24 cellular contexts compared by ENCODE assay signal in the genomic region with DNA sequence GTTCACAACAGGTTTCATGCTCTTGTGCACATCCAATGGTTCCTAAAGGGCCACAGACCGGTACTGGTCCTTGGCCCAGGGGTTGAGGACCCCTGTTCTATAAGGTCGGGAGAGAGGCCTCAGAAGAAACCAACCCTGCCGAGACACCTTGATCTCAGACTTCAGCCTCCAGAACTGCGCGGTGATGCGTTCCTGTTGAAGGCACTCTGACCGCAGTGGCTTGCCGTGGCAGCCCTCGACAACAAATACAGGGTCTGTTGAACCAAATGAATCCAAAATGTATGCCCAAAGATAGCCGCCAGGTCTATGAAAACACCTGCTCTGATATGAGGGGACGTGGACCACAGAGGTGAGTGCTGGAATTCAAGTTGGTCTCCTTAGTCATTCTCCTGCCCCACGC.
"Had no signal": no experiment of that assay in that cellular context is flagged by ENCODE, and none has a peak within 500 bp of the region (broad histone marks: within the 10 kb centered on the region; RNA-seq: fewer than 3 reads in every experiment).

No MANE protein-coding gene starts in this region.

- H3K4me1 Mint-ChIP-seq: activated CD4-positive, alpha-beta T cell treated with anti-CD3 and anti-CD28 coated beads for 36 hours had no signal

- H3K9me3 Mint-ChIP-seq: activated naive CD4-positive, alpha-beta T cell treated with anti-CD3 and anti-CD28 coated beads, Interleukin-2, amount 50 U/mL, for 24 hours; central memory CD8-positive, alpha-beta T cell had no signal

- H3K4me3 ChIP-seq: SK-N-MC had no signal

- H3K4me3 Mint-ChIP-seq: activated CD4-positive, alpha-beta memory T cell treated with anti-CD3 and anti-CD28 coated beads, Interleukin-2, amount 10 ng/mL, durations not matched to agents 7 days and 5 days; activated CD4-positive, alpha-beta T cell treated with anti-CD3 and anti-CD28 coated beads for 36 hours; activated naive CD4-positive, alpha-beta T cell treated with anti-CD3 and anti-CD28 coated beads, Interleukin-2, amount 50 U/mL, for 24 hours; brain; central memory CD8-positive, alpha-beta T cell had no signal

- H3K27ac Mint-ChIP-seq: activated CD4-positive, alpha-beta memory T cell treated with anti-CD3 and anti-CD28 coated beads, Interleukin-2, amount 10 ng/mL, durations not matched to agents 7 days and 5 days; activated CD4-positive, alpha-beta T cell treated with anti-CD3 and anti-CD28 coated beads for 36 hours; activated naive CD4-positive, alpha-beta T cell treated with anti-CD3 and anti-CD28 coated beads, Interleukin-2, amount 50 U/mL, for 24 hours; brain had no signal

- H3K27ac ChIP-seq: KMS-11, SK-N-MC, WERI-Rb-1 had no signal

- DNase-seq: activated CD4-positive, alpha-beta memory T cell treated with anti-CD3 and anti-CD28 coated beads, Interleukin-2, amount 10 ng/mL, durations not matched to agents 7 days and 5 days; activated CD4-positive, alpha-beta T cell treated with anti-CD3 and anti-CD28 coated beads for 36 hours; activated CD4-positive, alpha-beta T cell treated with anti-CD3 and anti-CD28 coated beads, Interleukin-2, amount 50 U/mL, for 1 hour; activated gamma-delta T cell treated with Interleukin-2 at 50 U/mL for 16 hours; activated T-cell treated with anti-CD3 and anti-CD28 coated beads for 4 hours; amygdala; NCI-H1092; NCI-H1930; NCI-H2171 treated with DMSO at 0.1 percent for 48 hours; NCI-H345; NCI-H510A; NCI-H526 treated with DMSO at 0.1 percent for 48 hours; NK-92 treated with Interleukin-12 subunit alpha and Interleukin-12 subunit beta, amount 100 ng/mL, for 24 hours; OCI-M1; RPMI8226; T-helper 1 cell; WERI-Rb-1 had no signal

- ATAC-seq: activated CD4-positive, alpha-beta T cell treated with anti-CD3 and anti-CD28 coated beads for 36 hours; Panc1; Right ventricle myocardium inferior had no signal
